ENCODE assay signal across 22 cellular contexts in genomic region chr3:38011111-38011510, GRCh38. TPM values are rescaled to one million over a fixed set of nuclear protein-coding genes. Genes with fewer than 3 reads are reported as not detected.
DNase-seq lines count a peak whose midpoint lies in the region; ATAC-seq, FAIRE-seq and TF ChIP-seq lines count a peak whose summit lies in the region.
"Had no signal": no experiment of that assay in that cellular context is flagged by ENCODE, and none has a peak within 500 bp of the region (broad histone marks: within the 10 kb centered on the region; RNA-seq: fewer than 3 reads in every experiment).

No MANE protein-coding gene starts in this region.

- intact Hi-C loops in Right ventricle myocardium inferior (cut with DNase I) (no loop called here), heart right ventricle (cut with DNase I) (no loop called here), lower lobe of right lung (cut with DNase I) (no loop called here), upper lobe of right lung (cut with DNase I) (no loop called here)

- no peaks in the 10 kb centered on the region for H3K27me3 ChIP-seq in heart right ventricle
- no peaks in the 10 kb centered on the region for H3K27me3 ChIP-seq in lower lobe of right lung (ENCODE audit: low read depth)
- H3K27me3 ChIP-seq in upper lobe of right lung: no peaks in the 10 kb centered on the region
- no peaks in the 10 kb centered on the region for H3K27me3 ChIP-seq in small intestine (ENCODE audit: control insufficient read depth in 2 of 2, insufficient read depth in 2 of 2, low read length in 2 of 2)
- H3K27me3 ChIP-seq: BE2C had no signal

- peaks cover 0 to 86% (median 29%) of the 10 kb centered on the region in 9 donors for H3K36me3 ChIP-seq in heart right ventricle
- peaks cover 78% of the 10 kb centered on the region for H3K36me3 ChIP-seq in lower lobe of right lung
- H3K36me3 ChIP-seq in upper lobe of right lung: peaks cover 51% of the 10 kb centered on the region
- H3K36me3 ChIP-seq in small intestine (ENCODE audit: control insufficient read depth in 2 of 2, insufficient read depth in 2 of 2, low read length in 2 of 2): peaks cover 8 to 11% of the 10 kb centered on the region in 2 donors
- H3K36me3 ChIP-seq: BE2C had no signal

- DNase-seq in Right ventricle myocardium inferior (ENCODE audit: missing footprints) (peak; percentile 59), heart right ventricle (no peak), T-helper 17 cell (no peak), lower lobe of right lung (peak; percentile 32), upper lobe of right lung (peak; percentile 61), small intestine (no peak)
- no peak for DNase-seq in activated CD4-positive, alpha-beta T cell treated with anti-CD3 and anti-CD28 coated beads for 1 hour
- no peak for DNase-seq in activated CD4-positive, alpha-beta T cell treated with anti-CD3 and anti-CD28 coated beads, Interleukin-2, amount 50 U/mL, for 48 hours
- DNase-seq: BE2C; CD4-positive, alpha-beta memory T cell; DMS153; GDM1; KBM-7; NCI-H1105; NCI-H2081; NCI-H748 treated with DMSO at 0.1 percent for 48 hours; NK-92 treated with Interleukin-12 subunit alpha and Interleukin-12 subunit beta, amount 100 ng/mL, for 24 hours; SHP77 had no signal

- TF ChIP-seq CTCF in heart right ventricle (IDR thresholded peaks at IDR 0.05): no peak
- no peak for TF ChIP-seq CTCF in lower lobe of right lung (IDR thresholded peaks at IDR 0.05)
- no peak for TF ChIP-seq CTCF in upper lobe of right lung (IDR thresholded peaks at IDR 0.05)

- no peak for ATAC-seq in Right ventricle myocardium inferior
- ATAC-seq in heart right ventricle: no peak
- no peak for ATAC-seq in T-helper 17 cell
- no peak for ATAC-seq in lower lobe of right lung
- no peak for ATAC-seq in upper lobe of right lung
- ATAC-seq: HCT116 had no signal

- peaks cover 3% of the 10 kb centered on the region for H3K36me3 Mint-ChIP-seq in T-helper 17 cell (ENCODE audit: low read depth)

- no peak overlapping the region for H3K4me3 ChIP-seq in heart right ventricle
- H3K4me3 ChIP-seq in lower lobe of right lung: no peak overlapping the region
- H3K4me3 ChIP-seq in upper lobe of right lung: no peak overlapping the region
- no peak overlapping the region for H3K4me3 ChIP-seq in small intestine (ENCODE audit: low read depth in 1 of 2, low read length in 2 of 2)

- no peak overlapping the region for H3K4me3 Mint-ChIP-seq in T-helper 17 cell
- H3K4me3 Mint-ChIP-seq: CD4-positive, alpha-beta memory T cell had no signal

- H3K27me3 Mint-ChIP-seq in T-helper 17 cell: no peaks in the 10 kb centered on the region
- H3K27me3 Mint-ChIP-seq: CD4-positive, alpha-beta memory T cell had no signal

- H3K4me1 ChIP-seq in heart right ventricle (peaks cover 0 to 4% (median 0%) of the 10 kb centered on the region in 9 donors), lower lobe of right lung (no peaks in the 10 kb centered on the region), upper lobe of right lung (no peaks in the 10 kb centered on the region), small intestine (ENCODE audit: control insufficient read depth in 2 of 2, insufficient read depth in 1 of 2, low read depth in 1 of 2, low read length in 1 of 2) (no peaks in the 10 kb centered on the region)
- H3K4me1 ChIP-seq: BE2C had no signal

- H3K4me1 Mint-ChIP-seq in T-helper 17 cell: no peaks in the 10 kb centered on the region

- peak overlapping the region; percentile 53 for H3K27ac Mint-ChIP-seq in T-helper 17 cell

- FAIRE-seq in small intestine (lab: Jason Lieb, UNC): no peak
- FAIRE-seq: RCC 7860 had no signal

- 89 to 90% methylated on average over 21 of the region's 21 CpGs for WGBS in heart right ventricle, 2 donors
- WGBS in small intestine, 3 donors: 92 to 95% (median 95%) methylated on average over 19 to 21 of the region's 21 CpGs

- H3K9me3 ChIP-seq in heart right ventricle (peaks cover 0 to 6% (median 0%) of the 10 kb centered on the region in 11 donors), T-helper 17 cell (ENCODE audit: control insufficient read depth, low read length, poor library complexity, severe bottlenecking) (no peaks in the 10 kb centered on the region), lower lobe of right lung (peaks cover 2% of the 10 kb centered on the region), upper lobe of right lung (no peaks in the 10 kb centered on the region), small intestine (ENCODE audit: control insufficient read depth, low read depth) (no peaks in the 10 kb centered on the region)
- H3K9me3 ChIP-seq: BE2C had no signal

- no peak overlapping the region for H3K27ac ChIP-seq in heart right ventricle
- H3K27ac ChIP-seq in lower lobe of right lung: no peak overlapping the region
- no peak overlapping the region for H3K27ac ChIP-seq in upper lobe of right lung
- H3K27ac ChIP-seq in small intestine (ENCODE audit: low read depth in 1 of 2, low read length in 1 of 2): no peak overlapping the region

RNA-seq across cellular contexts. Expression of gene PLCD1, which starts 18.3 kb away (rescaled TPM):
- 10.7 TPM for total RNA-seq in Right ventricle myocardium inferior
- total RNA-seq in heart right ventricle: 10 to 100 TPM in 6 of 10 donors, 1 to 10 TPM in 4; 6.3 to 17.7 (median 10.1) TPM
- polyA plus RNA-seq in heart right ventricle: 10 to 100 TPM; 13.0 to 20.0 TPM
- 10 to 100 TPM; 61.8 to 67.1 TPM for total RNA-seq in T-helper 17 cell
- 30.1 TPM for total RNA-seq in lower lobe of right lung
- 32.2 TPM for total RNA-seq in upper lobe of right lung
- 10 to 100 TPM in 1 of 3 donors, 1 to 10 TPM in 2; 7.8 to 16.3 (median 8.8) TPM for polyA plus RNA-seq in small intestine

RNA-seq across cellular contexts. Expression of gene VILL, which starts 20.5 kb away (rescaled TPM):
- total RNA-seq in Right ventricle myocardium inferior (4.4 TPM), heart right ventricle (1 to 10 TPM; 1.2 to 3.7 (median 2.1) TPM), T-helper 17 cell (10 to 100 TPM; 21.6 to 30.1 TPM), lower lobe of right lung (12.5 TPM), upper lobe of right lung (8.9 TPM)
- polyA plus RNA-seq in heart right ventricle (1 to 10 TPM; 4.8 to 6.4 TPM), small intestine (100 to 1,000 TPM in 2 of 3 donors, 10 to 100 TPM in 1; 57.6 to 266 (median 191) TPM)

RNA-seq across cellular contexts. Expression of gene DLEC1, which starts 27.9 kb away (rescaled TPM):
- total RNA-seq in Right ventricle myocardium inferior (0.08 TPM), heart right ventricle (under 1 TPM in 6 of 10 donors, not detected in 4; 0.09 to 0.42 (median 0.30) TPM), T-helper 17 cell (10 to 100 TPM in 1 of 2 donors, 1 to 10 TPM in 1; 8.6 to 16.3 TPM), lower lobe of right lung (15.0 TPM), upper lobe of right lung (2.7 TPM)
- polyA plus RNA-seq in heart right ventricle (under 1 TPM; 0.13 to 0.66 TPM), small intestine (under 1 TPM; 0.19 to 0.89 (median 0.81) TPM)
- total RNA-seq: A172, Daoy had no signal

Comparison
In these comparisons a context has a peak if more than half of its experiments do, and no peak if none do; other contexts are left out.
1. DNase-seq: peak in Right ventricle myocardium inferior (single experiment), lower lobe of right lung (single experiment) and upper lobe of right lung (single experiment); none in heart right ventricle (0 of 2), T-helper 17 cell (0 of 3), activated CD4-positive, alpha-beta T cell treated with anti-CD3 and anti-CD28 coated beads for 1 hour (single experiment), small intestine (single experiment) and activated CD4-positive, alpha-beta T cell treated with anti-CD3 and anti-CD28 coated beads, Interleukin-2, amount 50 U/mL, for 48 hours (0 of 2).